28 cellular contexts compared by ENCODE assay signal in genomic region chr3:127016461-127016860, GRCh38.
"Had no signal": no experiment of that assay in that cellular context is flagged by ENCODE, and none has a peak within 500 bp of the region (broad histone marks: within the 10 kb centered on the region; RNA-seq: fewer than 3 reads in every experiment).

No MANE protein-coding gene starts in this region.

- DNase-seq: activated B cell treated with CpG ODN at 0.5 μM for 24 hours; activated CD4-positive, alpha-beta T cell treated with anti-CD3 and anti-CD28 coated beads for 48 hours; activated CD4-positive, alpha-beta T cell treated with anti-CD3 and anti-CD28 coated beads, Interleukin-2, amount 50 U/mL, for 1 hour; activated CD4-positive, alpha-beta T cell treated with anti-CD3 and anti-CD28 coated beads, Interleukin-2, amount 50 U/mL, for 48 hours; activated CD8-positive, alpha-beta memory T cell treated with anti-CD3 and anti-CD28 coated beads for 24 hours; activated CD8-positive, alpha-beta T cell treated with anti-CD3 and anti-CD28 coated beads for 36 hours; activated effector memory CD4-positive, alpha-beta T cell treated with anti-CD3 and anti-CD28 coated beads, Interleukin-2, amount 50 U/mL, for 16 hours; activated naive CD4-positive, alpha-beta T cell treated with anti-CD3 and anti-CD28 coated beads for 36 hours; activated naive CD8-positive, alpha-beta T cell treated with anti-CD3 and anti-CD28 coated beads for 36 hours; activated naive CD8-positive, alpha-beta T cell treated with anti-CD3 and anti-CD28 coated beads, Interleukin-2, amount 50 U/mL, for 24 hours; activated T-cell treated with anti-CD3 and anti-CD28 coated beads, Interleukin-2, amount 50 U/mL, for 4 hours; body of pancreas; cerebellar nuclear complex; colonic mucosa; effector memory CD4-positive, alpha-beta T cell; endodermal cell; foreskin fibroblast; head of caudate nucleus; T-helper 1 cell; T-helper 17 cell; T1000; WERI-Rb-1 had no signal

- H3K36me3 Mint-ChIP-seq: activated naive CD8-positive, alpha-beta T cell treated with anti-CD3 and anti-CD28 coated beads for 36 hours had no signal

- H3K4me3 ChIP-seq: body of pancreas, colonic mucosa, dorsolateral prefrontal cortex had no signal

- H3K4me1 Mint-ChIP-seq: activated naive CD4-positive, alpha-beta T cell treated with anti-CD3 and anti-CD28 coated beads, Interleukin-2, amount 50 U/mL, for 24 hours; activated naive CD8-positive, alpha-beta T cell treated with anti-CD3 and anti-CD28 coated beads for 36 hours; endodermal cell had no signal

- ATAC-seq: activated CD4-positive, CD25-positive, alpha-beta regulatory T cell treated with anti-CD3 and anti-CD28 coated beads, Interleukin-2, amount 50 U/mL, for 24 hours; activated CD8-positive, alpha-beta T cell treated with anti-CD3 and anti-CD28 coated beads for 36 hours; activated naive CD8-positive, alpha-beta T cell treated with anti-CD3 and anti-CD28 coated beads, Interleukin-2, amount 50 U/mL, for 24 hours; activated T-cell treated with anti-CD3 and anti-CD28 coated beads, Interleukin-2, amount 50 U/mL, for 4 hours; body of pancreas; esophagus mucosa; T-helper 17 cell had no signal

- H3K27me3 Mint-ChIP-seq: activated B cell treated with CpG ODN at 0.5 μM for 24 hours; activated CD8-positive, alpha-beta T cell treated with anti-CD3 and anti-CD28 coated beads for 36 hours; activated naive CD4-positive, alpha-beta T cell treated with anti-CD3 and anti-CD28 coated beads, Interleukin-2, amount 50 U/mL, for 24 hours; activated naive CD8-positive, alpha-beta T cell treated with anti-CD3 and anti-CD28 coated beads for 36 hours; activated naive CD8-positive, alpha-beta T cell treated with anti-CD3 and anti-CD28 coated beads, Interleukin-2, amount 50 U/mL, for 24 hours; T-helper 17 cell had no signal

- H3K4me3 Mint-ChIP-seq: activated B cell treated with CpG ODN at 0.5 μM for 24 hours; activated CD8-positive, alpha-beta T cell treated with anti-CD3 and anti-CD28 coated beads for 36 hours; activated naive CD4-positive, alpha-beta T cell treated with anti-CD3 and anti-CD28 coated beads for 36 hours; activated naive CD4-positive, alpha-beta T cell treated with anti-CD3 and anti-CD28 coated beads, Interleukin-2, amount 50 U/mL, for 24 hours; activated naive CD8-positive, alpha-beta T cell treated with anti-CD3 and anti-CD28 coated beads for 36 hours; activated naive CD8-positive, alpha-beta T cell treated with anti-CD3 and anti-CD28 coated beads, Interleukin-2, amount 50 U/mL, for 24 hours; activated T-cell treated with anti-CD3 and anti-CD28 coated beads, Interleukin-2, amount 50 U/mL, for 4 hours; endodermal cell; T-helper 17 cell; T-helper 2 cell treated with Interferon-gamma antibody and Interleukin-4, amounts not matched to agents 5 μg/mL and 100 μg/mL, for 36 hours had no signal

- H3K27ac ChIP-seq: body of pancreas, colonic mucosa, WERI-Rb-1 had no signal

- H3K27ac Mint-ChIP-seq: activated B cell treated with CpG ODN at 0.5 μM for 24 hours; activated CD8-positive, alpha-beta T cell treated with anti-CD3 and anti-CD28 coated beads for 36 hours; activated naive CD4-positive, alpha-beta T cell treated with anti-CD3 and anti-CD28 coated beads for 36 hours; activated naive CD4-positive, alpha-beta T cell treated with anti-CD3 and anti-CD28 coated beads, Interleukin-2, amount 50 U/mL, for 24 hours; activated naive CD8-positive, alpha-beta T cell treated with anti-CD3 and anti-CD28 coated beads for 36 hours; activated naive CD8-positive, alpha-beta T cell treated with anti-CD3 and anti-CD28 coated beads, Interleukin-2, amount 50 U/mL, for 24 hours; activated T-helper 2 cell treated with anti-CD3 and anti-CD28 coated beads, Interferon-gamma antibody, Interleukin-2, Interleukin-4, amounts not matched to agents 10 μg/mL and 5 μg/mL and 100 μg/mL, durations not matched to agents 14 hours and 24 hours and 36 hours; endodermal cell; T-helper 17 cell; T-helper 2 cell treated with Interferon-gamma antibody and Interleukin-4, amounts not matched to agents 5 μg/mL and 100 μg/mL, for 36 hours had no signal

- H3K27me3 ChIP-seq: body of pancreas, colonic mucosa, dorsolateral prefrontal cortex had no signal

- H3K9me3 ChIP-seq: body of pancreas, colonic mucosa had no signal

- H3K36me3 ChIP-seq: colonic mucosa had no signal

- H3K9me3 Mint-ChIP-seq: activated B cell treated with CpG ODN at 0.5 μM for 24 hours; activated CD8-positive, alpha-beta T cell treated with anti-CD3 and anti-CD28 coated beads for 36 hours; activated naive CD4-positive, alpha-beta T cell treated with anti-CD3 and anti-CD28 coated beads for 36 hours; activated naive CD4-positive, alpha-beta T cell treated with anti-CD3 and anti-CD28 coated beads, Interleukin-2, amount 50 U/mL, for 24 hours; activated naive CD8-positive, alpha-beta T cell treated with anti-CD3 and anti-CD28 coated beads for 36 hours; activated naive CD8-positive, alpha-beta T cell treated with anti-CD3 and anti-CD28 coated beads, Interleukin-2, amount 50 U/mL, for 24 hours; activated T-cell treated with anti-CD3 and anti-CD28 coated beads, Interleukin-2, amount 50 U/mL, for 4 hours; activated T-helper 2 cell treated with anti-CD3 and anti-CD28 coated beads, Interferon-gamma antibody, Interleukin-2, Interleukin-4, amounts not matched to agents 10 μg/mL and 5 μg/mL and 100 μg/mL, durations not matched to agents 14 hours and 24 hours and 36 hours; endodermal cell; T-helper 2 cell treated with Interferon-gamma antibody and Interleukin-4, amounts not matched to agents 5 μg/mL and 100 μg/mL, for 36 hours had no signal

- H3K4me1 ChIP-seq: body of pancreas, colonic mucosa had no signal
